Comparison of ENCODE assay signal across 34 cellular contexts in the genomic region with DNA sequence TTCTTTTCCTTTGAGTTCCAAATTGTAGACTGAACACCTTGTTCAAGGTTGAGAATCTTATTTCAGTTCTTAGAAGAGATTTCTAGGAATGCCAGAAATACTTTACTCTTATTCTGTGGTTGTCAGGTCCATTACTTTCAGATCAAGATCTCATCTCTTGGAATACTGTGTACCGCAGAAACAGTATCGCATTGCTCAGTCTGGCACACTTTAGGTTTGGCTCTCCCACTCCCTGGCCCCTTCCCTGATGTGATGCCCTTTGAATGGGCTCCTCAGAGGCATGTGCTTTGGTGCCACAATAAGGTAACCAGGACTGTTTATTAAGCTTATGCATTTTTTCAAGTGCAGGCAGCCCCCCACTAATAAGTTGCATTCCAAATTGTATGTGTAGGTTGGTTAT.
"Had no signal": no experiment of that assay in that cellular context is flagged by ENCODE, and none has a peak within 500 bp of the region (broad histone marks: within the 10 kb centered on the region; RNA-seq: fewer than 3 reads in every experiment).

No MANE protein-coding gene starts in this region.

- H3K27ac ChIP-seq: KMS-11 had no signal

- H3K4me3 ChIP-seq: MG63 had no signal

- H3K36me3 ChIP-seq: MG63 had no signal

- H3K27me3 ChIP-seq: MG63 had no signal

- DNase-seq: Karpas-422, Kasumi-1, KG1, MG63, MM.1S, MV-4-11, NCI-H1048, NCI-H1092, NCI-H1092 treated with DMSO at 0.1 percent for 48 hours, NCI-H1105, NCI-H1105 treated with DMSO at 0.1 percent for 48 hours, NCI-H1417, NCI-H1417 treated with DMSO at 0.1 percent for 48 hours, NCI-H1436, NCI-H1436 treated with DMSO at 0.1 percent for 48 hours, NCI-H146, NCI-H1694, NCI-H1694 treated with DMSO at 0.1 percent for 48 hours, NCI-H187, NCI-H187 treated with DMSO at 0.1 percent for 48 hours, NCI-H1930, NCI-H2029, NCI-H2029 treated with DMSO at 0.1 percent for 48 hours, NCI-H2081, NCI-H2081 treated with DMSO at 0.1 percent for 48 hours, NCI-H2107, NCI-H2171, NCI-H2171 treated with DMSO at 0.1 percent for 48 hours, NCI-H2227 treated with DMSO at 0.1 percent for 48 hours, NCI-H226, NCI-H345, NCI-H446, NCI-H446 treated with DMSO at 0.1 percent for 48 hours had no signal
